18 cellular contexts compared by ENCODE assay signal in the genomic region with DNA sequence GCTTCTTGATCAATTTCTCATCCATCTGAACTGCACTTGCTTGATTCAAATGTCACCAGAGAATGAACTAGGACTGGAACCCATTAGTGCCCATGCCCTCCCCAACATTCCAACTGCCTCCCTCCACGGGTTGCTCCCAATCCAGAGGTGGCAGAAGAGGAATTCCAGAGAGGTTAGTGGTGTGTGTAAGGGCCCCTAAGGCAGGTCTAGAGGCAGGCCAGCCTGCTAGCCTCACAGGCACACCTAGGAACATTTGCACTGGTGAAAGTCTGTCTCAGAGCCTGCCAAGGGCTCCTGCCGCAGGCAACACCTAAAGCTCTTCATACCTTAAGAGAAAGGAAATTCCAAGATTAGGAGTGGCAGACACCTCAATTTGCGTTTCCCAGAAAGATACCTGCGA. TPM values are rescaled to one million over a fixed set of nuclear protein-coding genes. Genes with fewer than 3 reads are reported as not detected.
DNase-seq lines count a peak whose midpoint lies in the region; ATAC-seq and TF ChIP-seq lines count a peak whose summit lies in the region.
"Had no signal": no experiment of that assay in that cellular context is flagged by ENCODE, and none has a peak within 500 bp of the region (broad histone marks: within the 10 kb centered on the region; RNA-seq: fewer than 3 reads in every experiment).

No MANE protein-coding gene starts in this region.

- DNase-seq in cardiac muscle cell (ENCODE audit: low read depth in 1 of 2, low spot score in 1 of 2), result no peak
- DNase-seq in left cardiac atrium, result no peak
- no peak for DNase-seq in endodermal cell
- no peak for DNase-seq in left lung
- DNase-seq in upper lobe of right lung, result no peak
- DNase-seq in A172 (ENCODE audit: low spot score), result no peak
- DNase-seq in stimulated activated naive B cell treated with anti-CD40 and anti-IgM and Interleukin-4, amounts not matched to agents 10 μg/mL and 1 μg/mL and 100 μg/mL, for 72 hours, result no peak
- no peak for DNase-seq in stimulated activated naive CD4-positive, alpha-beta T cell treated with Interleukin-2 at 50 U/mL for 16 hours (lab: John Stamatoyannopoulos, UW)
- DNase-seq: activated naive CD4-positive, alpha-beta T cell treated with anti-CD3 and anti-CD28 coated beads, Interleukin-2, amount 50 U/mL, for 16 hours; CD8-positive, alpha-beta T cell; NCI-H1436 treated with DMSO at 0.1 percent for 48 hours; NK-92 treated with Interleukin-12 subunit alpha and Interleukin-12 subunit beta, amount 100 ng/mL, for 24 hours had no signal

- H3K36me3 ChIP-seq in cardiac muscle cell, result peaks cover 17% of the 10 kb centered on the region
- H3K36me3 ChIP-seq in endodermal cell (ENCODE audit: control insufficient read depth, insufficient read depth, low read length), result peaks cover 40% of the 10 kb centered on the region
- H3K36me3 ChIP-seq in left lung, result peaks cover 0 to 41% of the 10 kb centered on the region in 2 donors
- H3K36me3 ChIP-seq in upper lobe of right lung, result peaks cover 26% of the 10 kb centered on the region
- H3K36me3 ChIP-seq: prostate gland had no signal

- H3K4me3 ChIP-seq in cardiac muscle cell (no peak overlapping the region), endodermal cell (ENCODE audit: low read length) (no peak overlapping the region), left lung (no peak overlapping the region), upper lobe of right lung (no peak overlapping the region)
- H3K4me3 ChIP-seq: heart right ventricle, neural progenitor cell, Peyer's patch, prostate gland, SJSA1 had no signal

- ATAC-seq in left cardiac atrium (no peak), left lung (peak; percentile 95), upper lobe of right lung (peak; percentile 92)
- no peak for ATAC-seq in stimulated activated naive B cell treated with anti-CD40 and anti-IgM and Interleukin-4, amounts not matched to agents 10 μg/mL and 1 μg/mL and 100 μg/mL, for 72 hours (replicated peaks)

- intact Hi-C loops in left cardiac atrium (cut with DNase I) (no loop called here), left lung (cut with DNase I) (no loop called here), upper lobe of right lung (cut with DNase I) (no loop called here)

- H3K27ac Mint-ChIP-seq in endodermal cell, result peak overlapping the region; percentile 72
- H3K27ac Mint-ChIP-seq in stimulated activated naive B cell treated with anti-CD40 and anti-IgM and Interleukin-4, amounts not matched to agents 10 μg/mL and 1 μg/mL and 100 μg/mL, for 72 hours, result no peak overlapping the region
- H3K27ac Mint-ChIP-seq: CD8-positive, alpha-beta T cell; neural progenitor cell had no signal

- peak overlapping the region; percentile 31 for H3K27ac ChIP-seq in cardiac muscle cell
- no peak overlapping the region for H3K27ac ChIP-seq in endodermal cell (ENCODE audit: low read depth, low read length)
- peak overlapping the region in 1 of 2 donors; percentile 23 for H3K27ac ChIP-seq in left lung
- no peak overlapping the region for H3K27ac ChIP-seq in upper lobe of right lung
- H3K27ac ChIP-seq: heart right ventricle, KMS-11, neural progenitor cell, Peyer's patch, prostate gland, SJSA1 had no signal

- H3K4me1 Mint-ChIP-seq in endodermal cell, result no peaks in the 10 kb centered on the region
- no peaks in the 10 kb centered on the region for H3K4me1 Mint-ChIP-seq in stimulated activated naive B cell treated with anti-CD40 and anti-IgM and Interleukin-4, amounts not matched to agents 10 μg/mL and 1 μg/mL and 100 μg/mL, for 72 hours
- H3K4me1 Mint-ChIP-seq: neural progenitor cell had no signal

- 85 to 97% methylated on average over 2 to 4 of the region's 4 CpGs for WGBS in endodermal cell (ENCODE audit: insufficient coverage in 1 of 2, insufficient read length in 1 of 2), 2 experiments

- H3K36me3 Mint-ChIP-seq in endodermal cell (ENCODE audit: low read depth), result peaks cover 38% of the 10 kb centered on the region
- peaks cover 5 to 6% of the 10 kb centered on the region in 2 donors for H3K36me3 Mint-ChIP-seq in stimulated activated naive B cell treated with anti-CD40 and anti-IgM and Interleukin-4, amounts not matched to agents 10 μg/mL and 1 μg/mL and 100 μg/mL, for 72 hours

- H3K27me3 ChIP-seq in cardiac muscle cell (no peaks in the 10 kb centered on the region), endodermal cell (ENCODE audit: control insufficient read depth, insufficient read depth, low read length, poor library complexity, severe bottlenecking) (no peaks in the 10 kb centered on the region), left lung (no peaks in the 10 kb centered on the region), upper lobe of right lung (no peaks in the 10 kb centered on the region)
- H3K27me3 ChIP-seq: heart right ventricle, neural progenitor cell, Peyer's patch, SJSA1 had no signal

- H3K4me1 ChIP-seq in cardiac muscle cell (ENCODE audit: low read depth) (no peaks in the 10 kb centered on the region), endodermal cell (ENCODE audit: control insufficient read depth, insufficient read depth, low read length) (no peaks in the 10 kb centered on the region), left lung (no peaks in the 10 kb centered on the region), upper lobe of right lung (no peaks in the 10 kb centered on the region)
- H3K4me1 ChIP-seq: neural progenitor cell, prostate gland, SJSA1 had no signal

- H3K9me3 Mint-ChIP-seq in endodermal cell, result peaks cover 3% of the 10 kb centered on the region
- no peaks in the 10 kb centered on the region for H3K9me3 Mint-ChIP-seq in stimulated activated naive B cell treated with anti-CD40 and anti-IgM and Interleukin-4, amounts not matched to agents 10 μg/mL and 1 μg/mL and 100 μg/mL, for 72 hours
- H3K9me3 Mint-ChIP-seq: CD8-positive, alpha-beta T cell; neural progenitor cell had no signal

- H3K9ac ChIP-seq in endodermal cell (ENCODE audit: extremely low read depth, low read length, poor library complexity, severe bottlenecking), result no peak overlapping the region
- H3K9ac ChIP-seq: KMS-11, neural progenitor cell had no signal

- H3K9me3 ChIP-seq in cardiac muscle cell (ENCODE audit: low read depth) (no peaks in the 10 kb centered on the region), endodermal cell (ENCODE audit: control insufficient read depth, low read length) (no peaks in the 10 kb centered on the region), left lung (no peaks in the 10 kb centered on the region), upper lobe of right lung (no peaks in the 10 kb centered on the region)
- H3K9me3 ChIP-seq: heart right ventricle, Peyer's patch, prostate gland, SJSA1 had no signal

- TF ChIP-seq CTCF in cardiac muscle cell (IDR thresholded peaks at IDR 0.05; ENCODE audit: low read depth, low read length) (no peak), endodermal cell (conservative IDR thresholded peaks at IDR 0.05) (no peak), left lung (IDR thresholded peaks at IDR 0.05) (no peak), upper lobe of right lung (IDR thresholded peaks at IDR 0.05) (no peak)

- H3K4me3 Mint-ChIP-seq in endodermal cell, result no peak overlapping the region
- no peak overlapping the region for H3K4me3 Mint-ChIP-seq in stimulated activated naive B cell treated with anti-CD40 and anti-IgM and Interleukin-4, amounts not matched to agents 10 μg/mL and 1 μg/mL and 100 μg/mL, for 72 hours
- H3K4me3 Mint-ChIP-seq: CD8-positive, alpha-beta T cell; neural progenitor cell had no signal

- H3K27me3 Mint-ChIP-seq in endodermal cell (ENCODE audit: insufficient read depth), result no peaks in the 10 kb centered on the region
- H3K27me3 Mint-ChIP-seq in stimulated activated naive B cell treated with anti-CD40 and anti-IgM and Interleukin-4, amounts not matched to agents 10 μg/mL and 1 μg/mL and 100 μg/mL, for 72 hours, result no peaks in the 10 kb centered on the region

RNA-seq across cellular contexts. Expression of a gene that starts 21.2 kb away (rescaled TPM):
- total RNA-seq in cardiac muscle cell (42.3 and 61.6 TPM in 2 replicates), left cardiac atrium (10 to 100 TPM; 14.4 to 15.1 TPM), endodermal cell (10 to 100 TPM; 68.2 to 76.2 TPM), left lung (10 to 100 TPM; 64.0 to 72.3 TPM), upper lobe of right lung (58.0 TPM)
- 19.7 and 22.8 TPM in 2 replicates for polyA plus RNA-seq in cardiac muscle cell
- 34.3 TPM for polyA plus RNA-seq in endodermal cell (2013, experiment 1 of 2)
- 30.7 TPM for polyA plus RNA-seq in endodermal cell (2013, experiment 2 of 2)
- 34.8 and 35.0 TPM in 2 replicates for total RNA-seq in A172 (2014; rRNA removed; shearing (Covaris generic))

RNA-seq across cellular contexts. Expression of a gene that starts 33.6 kb away (rescaled TPM):
- total RNA-seq in cardiac muscle cell, result 54.5 and 58.6 TPM in 2 replicates
- polyA plus RNA-seq in cardiac muscle cell, result 76.0 and 89.6 TPM in 2 replicates
- 10 to 100 TPM; 81.6 to 90.6 TPM for total RNA-seq in left cardiac atrium
- total RNA-seq in endodermal cell, result 10 to 100 TPM; 89.5 to 95.9 TPM
- 87.1 TPM for polyA plus RNA-seq in endodermal cell (2013, experiment 1 of 2)
- polyA plus RNA-seq in endodermal cell (2013, experiment 2 of 2), result 74.4 TPM
- 100 to 1,000 TPM; 118 to 141 TPM for total RNA-seq in left lung
- 122 TPM for total RNA-seq in upper lobe of right lung
- 57.1 and 59.0 TPM in 2 replicates for total RNA-seq in A172 (2014; rRNA removed; shearing (Covaris generic))

Comparison
In these comparisons a context has a peak if more than half of its experiments do, and no peak if none do; other contexts are left out.
1. ATAC-seq: peak in left lung (single experiment) and upper lobe of right lung (single experiment); none in left cardiac atrium (0 of 2) and stimulated activated naive B cell treated with anti-CD40 and anti-IgM and Interleukin-4, amounts not matched to agents 10 μg/mL and 1 μg/mL and 100 μg/mL, for 72 hours (0 of 2).